ENCODE assay signal across 13 cellular contexts in genomic region chr12:57657744-57658143, GRCh38. TPM values are rescaled to one million over a fixed set of nuclear protein-coding genes. Genes with fewer than 3 reads are reported as not detected.
A peak's percentile ranks its signal among the peaks of the same experiment; 100 is the strongest.
DNase-seq lines count a peak whose midpoint lies in the region; ATAC-seq and TF ChIP-seq lines count a peak whose summit lies in the region.
"Had no signal": no experiment of that assay in that cellular context is flagged by ENCODE, and none has a peak within 500 bp of the region (broad histone marks: within the 10 kb centered on the region; RNA-seq: fewer than 3 reads in every experiment).

No MANE protein-coding gene starts in this region.

- no peak overlapping the region for H3K4me3 ChIP-seq in RWPE2 (ENCODE audit: severe bottlenecking)
- H3K4me3 ChIP-seq: SJCRH30, thoracic aorta had no signal

- DNase-seq in HT-29 (ENCODE audit: low spot score) (peak; percentile 11), RWPE2 (ENCODE audit: low spot score) (no peak), fibroblast of the conjunctiva (ENCODE audit: low read depth) (peak; percentile 12), renal cortical epithelial cell (ENCODE audit: low read depth) (peak; percentile 77), iPS-NIHi7 (ENCODE audit: extremely low spot score) (no peak), T-helper 9 cell (no peak), HuH-7.5 (ENCODE audit: low spot score) (no peak)
- DNase-seq: activated gamma-delta T cell treated with Interleukin-2 at 50 U/mL for 16 hours, C1 segment of cervical spinal cord, EL, NCI-H2171 treated with DMSO at 0.1 percent for 48 hours had no signal

- peaks cover 15% of the 10 kb centered on the region for H3K9me3 ChIP-seq in RWPE2 (ENCODE audit: severe bottlenecking)
- H3K9me3 ChIP-seq: thoracic aorta had no signal

- TF ChIP-seq CTCF in RWPE2 (IDR thresholded peaks at IDR 0.05; ENCODE audit: poor library complexity, severe bottlenecking): no peak

- no peaks in the 10 kb centered on the region for H3K27me3 ChIP-seq in RWPE2 (ENCODE audit: insufficient read depth, poor library complexity, severe bottlenecking)
- H3K27me3 ChIP-seq: SJCRH30 had no signal

- H3K36me3 ChIP-seq in RWPE2 (ENCODE audit: low read depth): no peaks in the 10 kb centered on the region
- H3K36me3 ChIP-seq: SJCRH30, thoracic aorta had no signal

- ATAC-seq in RWPE2 (ENCODE audit: low read depth): peak; percentile 14; the same call in 1 of the 3 replicates

- no peaks in the 10 kb centered on the region for H3K4me1 ChIP-seq in RWPE2 (ENCODE audit: insufficient read depth, poor library complexity, severe bottlenecking)
- H3K4me1 ChIP-seq: SJCRH30 had no signal

- H3K27ac ChIP-seq in RWPE2 (ENCODE audit: poor library complexity, severe bottlenecking): no peak overlapping the region
- H3K27ac ChIP-seq: SJCRH30, thoracic aorta had no signal

RNA-seq across cellular contexts. Expression of gene B4GALNT1, which starts 24.7 kb away (rescaled TPM):
- total RNA-seq in HT-29 (2014; rRNA removed; shearing (Covaris generic)): 3.1 and 5.8 TPM in 2 replicates
- total RNA-seq in renal cortical epithelial cell: 0.20 and 1.4 TPM in 2 replicates

RNA-seq across cellular contexts. Expression of gene OS9, which starts 36.2 kb away (rescaled TPM):
- total RNA-seq in HT-29 (2014; rRNA removed; shearing (Covaris generic)): 94.5 and 105 TPM in 2 replicates
- total RNA-seq in renal cortical epithelial cell: 186 and 325 TPM in 2 replicates

RNA-seq across cellular contexts. Expression of gene ARHGEF25, which starts 46.5 kb away (rescaled TPM):
- 0.25 TPM in 1 of 2 replicates, not detected in the other for total RNA-seq in HT-29 (2014; rRNA removed; shearing (Covaris generic))
- total RNA-seq in renal cortical epithelial cell: 1.7 and 7.0 TPM in 2 replicates

RNA-seq across cellular contexts. Expression of gene DTX3, which starts 53.1 kb away (rescaled TPM):
- not detected in 2 replicates for total RNA-seq in HT-29 (2014; rRNA removed; shearing (Covaris generic))
- 5.9 and 19.6 TPM in 2 replicates for total RNA-seq in renal cortical epithelial cell

Comparison
In these comparisons a context has a peak if more than half of its experiments do, and no peak if none do; other contexts are left out.
1. DNase-seq: peak in HT-29 (single experiment), fibroblast of the conjunctiva (single experiment) and renal cortical epithelial cell (single experiment); none in RWPE2 (single experiment), iPS-NIHi7 (single experiment), T-helper 9 cell (single experiment) and HuH-7.5 (single experiment).